Comparison of ENCODE assay signal across 16 cellular contexts in the genomic region with DNA sequence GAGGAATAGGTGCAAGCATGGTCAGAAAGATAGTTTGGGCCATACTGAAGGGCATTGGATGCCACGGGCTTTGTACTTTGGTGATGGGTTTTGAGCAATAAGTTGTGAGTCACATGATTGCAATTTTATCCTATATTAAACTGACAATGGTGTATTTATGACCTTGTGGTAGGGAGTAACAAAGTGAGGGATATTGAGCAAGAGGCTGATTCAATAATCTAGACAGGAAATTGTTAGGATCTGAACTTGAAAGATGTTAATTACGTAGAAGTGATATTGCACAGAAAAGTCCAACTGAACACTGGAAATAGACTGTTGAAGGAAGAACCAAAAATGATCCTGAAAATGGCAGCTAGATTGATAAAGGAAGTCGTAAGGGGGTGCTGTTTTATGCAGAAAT. TPM values are rescaled to one million over a fixed set of nuclear protein-coding genes. Genes with fewer than 3 reads are reported as not detected.
DNase-seq lines count a peak whose midpoint lies in the region; ATAC-seq and TF ChIP-seq lines count a peak whose summit lies in the region.
"Had no signal": no experiment of that assay in that cellular context is flagged by ENCODE, and none has a peak within 500 bp of the region (broad histone marks: within the 10 kb centered on the region; RNA-seq: fewer than 3 reads in every experiment).

No MANE protein-coding gene starts in this region.

- H3K79me1 ChIP-seq in IMR-90 (ENCODE audit: low read depth in 1 of 2, low read length in 2 of 2), result no peaks in the 10 kb centered on the region

- H2AK9ac ChIP-seq in IMR-90 (replicated peaks; ENCODE audit: low read depth, low read length, poor library complexity), result no peak overlapping the region

- DNase-seq in AG08395 (ENCODE audit: low spot score) (peak; percentile 56), IMR-90 (peak; percentile 84), SK-N-SH (no peak), fibroblast of pulmonary artery (ENCODE audit: low read depth) (peak; percentile 94), glutamatergic neuron (no peak), NCI-H510A treated with DMSO at 0.1 percent for 48 hours (lab: John Stamatoyannopoulos, UW) (no peak), 8988T (no peak), NK-92 (lab: John Stamatoyannopoulos, UW; ENCODE audit: unreplicated experiment) (no peak)
- DNase-seq: activated CD4-positive, alpha-beta T cell treated with anti-CD3 and anti-CD28 coated beads, Interleukin-2, amount 10 ng/mL, durations not matched to agents 7 days and 5 days; activated effector memory CD4-positive, alpha-beta T cell treated with Interleukin-2 at 50 U/mL for 16 hours; caudate nucleus; left lung; NCI-H526; uterus had no signal

- in situ Hi-C loops in IMR-90 (cut with MboI; ENCODE audit: low sequenced_read_pairs), result no loop called here

- peaks cover 3% of the 10 kb centered on the region; the same call in 1 of the 2 replicates for H3K9me1 ChIP-seq in IMR-90 (ENCODE audit: insufficient read depth, low read length)

- H2AFZ ChIP-seq in IMR-90 (replicated peaks; ENCODE audit: low read length, poor library complexity) (no peak overlapping the region), SK-N-SH (ENCODE audit: low read depth) (peak overlapping the region; percentile 47; the same call in 1 of the 2 replicates)

- no peak overlapping the region for H3K4me3 ChIP-seq in IMR-90 (ENCODE audit: insufficient read depth, low read depth, low read length)
- no peak overlapping the region for H3K4me3 ChIP-seq in SK-N-SH (ENCODE audit: low read depth in 2 of 2, low read length in 1 of 2)
- H3K4me3 ChIP-seq in fibroblast of pulmonary artery (replicated peaks; ENCODE audit: low read depth, low read length), result no peak overlapping the region
- H3K4me3 ChIP-seq: BLaER1, left lung, uterus had no signal

- H3K9me3 ChIP-seq in IMR-90 (ENCODE audit: control insufficient read depth, insufficient read depth, low read length) (no peaks in the 10 kb centered on the region), SK-N-SH (no peaks in the 10 kb centered on the region)
- H3K9me3 ChIP-seq: left lung, uterus had no signal

- H4K91ac ChIP-seq in IMR-90 (ENCODE audit: insufficient read depth, low read depth, low read length), result no peak overlapping the region

- H2BK15ac ChIP-seq in IMR-90 (ENCODE audit: low read depth, low read length), result no peak overlapping the region

- no peaks in the 10 kb centered on the region for H3K36me3 Mint-ChIP-seq in glutamatergic neuron (ENCODE audit: unreplicated experiment)

- no peak overlapping the region for H3K4me2 ChIP-seq in IMR-90 (ENCODE audit: low read depth, low read length)
- no peak overlapping the region for H3K4me2 ChIP-seq in SK-N-SH
- H3K4me2 ChIP-seq: BLaER1 had no signal

- H3K4me3 Mint-ChIP-seq in glutamatergic neuron (ENCODE audit: unreplicated experiment), result no peak overlapping the region
- H3K4me3 Mint-ChIP-seq: activated CD4-positive, alpha-beta T cell treated with anti-CD3 and anti-CD28 coated beads, Interleukin-2, amount 10 ng/mL, durations not matched to agents 7 days and 5 days; nephron had no signal

- POLR2A ChIA-PET in IMR-90 (lab: Charles Lee; ENCODE audit: unreplicated experiment) (no interaction called here), SK-N-SH (lab: Yijun Ruan, JAX) (no interaction called here)

- WGBS in IMR-90 (ENCODE audit: extremely low coverage in 2 of 2, insufficient read length in 1 of 2), 2 experiments, result 42% methylated on average over 2 of the region's 3 CpGs; no CpG with 5 or more reads in 1 of the 2 experiments
- WGBS in SK-N-SH (ENCODE audit: low lambda C conversion rate), result 40% methylated on average over 3 of the region's 3 CpGs

- no peak overlapping the region for H3K27ac ChIP-seq in IMR-90 (ENCODE audit: insufficient read depth, low read length)
- no peak overlapping the region for H3K27ac ChIP-seq in SK-N-SH (ENCODE audit: low read depth in 2 of 2, low read length in 1 of 2)
- H3K27ac ChIP-seq: BLaER1, left lung, uterus had no signal

- TF ChIP-seq RAD21 in IMR-90 (IDR thresholded peaks at IDR 0.05; ENCODE audit: low read length) (no peak), SK-N-SH (IDR thresholded peaks at IDR 0.05; ENCODE audit: low read length) (no peak)

- no peak for TF ChIP-seq EP300 in SK-N-SH (IDR thresholded peaks at IDR 0.05; ENCODE audit: borderline replicate concordance in 1 of 2, low read depth in 1 of 2, low read length in 1 of 2)

- H4K8ac ChIP-seq in IMR-90 (ENCODE audit: low read depth in 2 of 2, low read length in 2 of 2), result 0 out of 4 replicates have a peak overlapping the region, but pooled peaks have one; percentile 5 to 71

- no peak overlapping the region for H3K18ac ChIP-seq in IMR-90 (ENCODE audit: low read depth, low read length)

- H3K4ac ChIP-seq in IMR-90 (ENCODE audit: low read depth, low read length), result peak overlapping the region; percentile 69; the same call in 1 of the 2 replicates

- no TSS peak for BruUV-seq in IMR-90 (replicated peaks; lab: Mats Ljungman, UMichigan)

- H2BK5ac ChIP-seq in IMR-90 (ENCODE audit: low read depth, low read length, poor library complexity, severe bottlenecking), result peak overlapping the region; percentile 42

- H3K27me3 ChIP-seq in IMR-90 (ENCODE audit: control insufficient read depth, insufficient read depth, low read length), result no peaks in the 10 kb centered on the region
- H3K27me3 ChIP-seq in SK-N-SH (ENCODE audit: insufficient read depth), result no peaks in the 10 kb centered on the region
- H3K27me3 ChIP-seq: BLaER1, left lung, uterus had no signal

- H2BK20ac ChIP-seq in IMR-90 (ENCODE audit: low read depth, low read length), result peak overlapping the region; percentile 77; the same call in 1 of the 2 replicates

- no peak overlapping the region for H3K27ac Mint-ChIP-seq in glutamatergic neuron (ENCODE audit: unreplicated experiment)
- H3K27ac Mint-ChIP-seq: activated CD4-positive, alpha-beta T cell treated with anti-CD3 and anti-CD28 coated beads, Interleukin-2, amount 10 ng/mL, durations not matched to agents 7 days and 5 days; nephron had no signal

- H3K9me3 Mint-ChIP-seq in glutamatergic neuron (ENCODE audit: unreplicated experiment), result no peaks in the 10 kb centered on the region
- H3K9me3 Mint-ChIP-seq: activated CD4-positive, alpha-beta T cell treated with anti-CD3 and anti-CD28 coated beads, Interleukin-2, amount 10 ng/mL, durations not matched to agents 7 days and 5 days; nephron had no signal

- intact Hi-C loops in IMR-90 (cut with micrococcal nuclease), result no loop called here

- peak overlapping the region; percentile 32; the same call in 1 of the 2 replicates for H3K23ac ChIP-seq in IMR-90 (ENCODE audit: low read depth, low read length)

- H3F3A ChIP-seq in SK-N-SH (replicated peaks; ENCODE audit: insufficient read depth), result no peaks in the 10 kb centered on the region

- no peaks in the 10 kb centered on the region for H3K9me2 ChIP-seq in SK-N-SH

- peak; percentile 70 for ATAC-seq in IMR-90 (ENCODE audit: low read depth)
- ATAC-seq: left lung had no signal

- TF ChIP-seq POLR2A in IMR-90 (IDR thresholded peaks at IDR 0.05; ENCODE audit: low read depth, low read length), result no peak

- dilution Hi-C loops in IMR-90 (cut with HindIII; ENCODE audit: low sequenced_read_pairs, unreplicated experiment), result no loop called here

- H3K4me1 ChIP-seq in IMR-90 (ENCODE audit: control insufficient read depth, insufficient read depth, low read length) (peaks cover 3% of the 10 kb centered on the region; the same call in 1 of the 2 replicates), SK-N-SH (ENCODE audit: control insufficient read depth in 1 of 2, insufficient read depth in 2 of 2, low read depth in 1 of 2, low read length in 1 of 2) (no peaks in the 10 kb centered on the region; a peak in 1 of 4 replicates)
- H3K4me1 ChIP-seq: BLaER1, left lung, uterus had no signal

- peak overlapping the region; percentile 74; the same call in 1 of the 2 replicates for H2BK120ac ChIP-seq in IMR-90 (ENCODE audit: low read depth, low read length)

- H3K4me1 Mint-ChIP-seq in glutamatergic neuron (ENCODE audit: low read depth, unreplicated experiment), result no peaks in the 10 kb centered on the region
- H3K4me1 Mint-ChIP-seq: activated CD4-positive, alpha-beta T cell treated with anti-CD3 and anti-CD28 coated beads, Interleukin-2, amount 10 ng/mL, durations not matched to agents 7 days and 5 days; nephron had no signal

- H3K36me3 ChIP-seq in IMR-90 (ENCODE audit: control insufficient read depth, insufficient read depth, low read length), result no peaks in the 10 kb centered on the region
- H3K36me3 ChIP-seq in SK-N-SH (replicated peaks in 1 of 2; ENCODE audit: control insufficient read depth in 1 of 2, insufficient read depth in 2 of 2, low read length in 1 of 2), result no peaks in the 10 kb centered on the region
- H3K36me3 ChIP-seq: BLaER1, left lung, uterus had no signal

- peaks cover 2% of the 10 kb centered on the region for H3K27me3 Mint-ChIP-seq in glutamatergic neuron (ENCODE audit: unreplicated experiment)
- H3K27me3 Mint-ChIP-seq: activated CD4-positive, alpha-beta T cell treated with anti-CD3 and anti-CD28 coated beads, Interleukin-2, amount 10 ng/mL, durations not matched to agents 7 days and 5 days had no signal

- CTCF ChIA-PET in IMR-90 (lab: Yijun Ruan, JAX) (no interaction called here), SK-N-SH (lab: Yijun Ruan, JAX) (no interaction called here)

- H2AK5ac ChIP-seq in IMR-90 (ENCODE audit: low read depth, low read length), result no peak overlapping the region

- H3K79me2 ChIP-seq in SK-N-SH (ENCODE audit: insufficient read depth), result no peaks in the 10 kb centered on the region

- H4K5ac ChIP-seq in IMR-90 (ENCODE audit: low read depth, low read length), result no peak overlapping the region

- no peak overlapping the region for H3K9ac ChIP-seq in IMR-90 (ENCODE audit: low read depth, low read length)
- no peak overlapping the region for H3K9ac ChIP-seq in SK-N-SH
- H3K9ac ChIP-seq: BLaER1 had no signal

- no peak overlapping the region for H3K14ac ChIP-seq in IMR-90 (replicated peaks; ENCODE audit: low read depth, low read length)

- TF ChIP-seq CTCF in IMR-90 (conservative IDR thresholded peaks at IDR 0.05; ENCODE audit: low read depth, low read length) (no peak), SK-N-SH (IDR thresholded peaks at IDR 0.05) (no peak), fibroblast of pulmonary artery (IDR thresholded peaks at IDR 0.05; ENCODE audit: low read length, missing control alignments) (peak; percentile 8), glutamatergic neuron (IDR thresholded peaks at IDR 0.05; ENCODE audit: partially characterized antibody, unreplicated experiment) (no peak)

- H3K56ac ChIP-seq in IMR-90 (ENCODE audit: extremely low read depth, insufficient read depth, low read length), result no peak overlapping the region

- no peaks in the 10 kb centered on the region for H4K20me1 ChIP-seq in IMR-90 (ENCODE audit: insufficient read depth, low read length)
- H4K20me1 ChIP-seq in SK-N-SH (ENCODE audit: insufficient read depth), result no peaks in the 10 kb centered on the region
- H4K20me1 ChIP-seq: BLaER1 had no signal

RNA-seq across cellular contexts. Expression of gene TCF4, which starts 46.6 kb away (rescaled TPM):
- total RNA-seq in IMR-90 (2012; rRNA removed) (83.9 and 87.1 TPM in 2 replicates), glutamatergic neuron (ENCODE audit: unreplicated experiment) (199 TPM)
- polyA plus RNA-seq in IMR-90 (2012; rRNA removed) (29.0 and 30.0 TPM in 2 replicates), SK-N-SH (2012; rRNA removed) (39.1 and 45.8 TPM in 2 replicates)
- polyA plus RNA-seq in IMR-90 (2012; cell fraction: cytosol; rRNA removed), result 9.9 and 15.3 TPM in 2 replicates
- polyA plus RNA-seq in IMR-90 (2012; cell fraction: nucleus; rRNA removed; ENCODE audit: low replicate concordance), result 22.4 and 46.6 TPM in 2 replicates
- polyA plus RNA-seq in SK-N-SH (2012; cell fraction: cytosol; rRNA removed), result 30.3 and 43.7 TPM in 2 replicates
- 43.4 and 51.6 TPM in 2 replicates for polyA plus RNA-seq in SK-N-SH (2012; cell fraction: nucleus; rRNA removed)

Comparison
In these comparisons a context has a peak if more than half of its experiments do, and no peak if none do; other contexts are left out.
1. DNase-seq: peak in AG08395 (single experiment), IMR-90 (single experiment) and fibroblast of pulmonary artery (single experiment); none in SK-N-SH (single experiment), glutamatergic neuron (single experiment), NCI-H510A treated with DMSO at 0.1 percent for 48 hours (single experiment), 8988T (single experiment) and NK-92 (single experiment).